ENCODE assay signal across 17 cellular contexts in genomic region chr11:84686726-84687125, GRCh38.
A peak's percentile ranks its signal among the peaks of the same experiment; 100 is the strongest.
DNase-seq lines count a peak whose midpoint lies in the region; ATAC-seq and TF ChIP-seq lines count a peak whose summit lies in the region.
"Had no signal": no experiment of that assay in that cellular context is flagged by ENCODE, and none has a peak within 500 bp of the region (broad histone marks: within the 10 kb centered on the region; RNA-seq: fewer than 3 reads in every experiment).

No MANE protein-coding gene starts in this region.

- no TSS peak for BruUV-seq in PC-3 (replicated peaks; lab: Mats Ljungman, UMichigan)

- no peak overlapping the region for H3K27ac ChIP-seq in PC-3 (ENCODE audit: low read length)
- H3K27ac ChIP-seq: GM23248, SJSA1 had no signal

- intact Hi-C loops in PC-3 (cut with micrococcal nuclease): no loop called here

- no peaks in the 10 kb centered on the region for H3K9me3 ChIP-seq in PC-3 (ENCODE audit: low read length)
- H3K9me3 ChIP-seq: BE2C, SJSA1 had no signal

- H3K27me3 ChIP-seq in PC-3 (ENCODE audit: low read length): peaks cover 6% of the 10 kb centered on the region; the same call in 1 of the 2 replicates
- H3K27me3 ChIP-seq: BE2C, SJSA1 had no signal

- in situ Hi-C loops in astrocyte of the spinal cord (cut with HindIII; ENCODE audit: low sequenced_read_pairs): no loop called here

- no peaks in the 10 kb centered on the region for H3K36me3 ChIP-seq in PC-3 (ENCODE audit: low read depth, low read length)
- H3K36me3 ChIP-seq: BE2C, SJSA1 had no signal

- H4K20me1 ChIP-seq in PC-3 (ENCODE audit: low read length): no peaks in the 10 kb centered on the region

- DNase-seq in H4 (ENCODE audit: low spot score): peak; percentile 18
- peak; percentile 38 for DNase-seq in PC-3
- peak; percentile 12 for DNase-seq in astrocyte of the spinal cord (ENCODE audit: low read depth, low spot score)
- DNase-seq in renal cortical epithelial cell (ENCODE audit: low read depth): peak; percentile 11
- no peak for DNase-seq in activated effector memory CD4-positive, alpha-beta T cell treated with anti-CD3 and anti-CD28 coated beads, Interleukin-2, amount 50 U/mL, for 16 hours
- DNase-seq: BE2C; CD8-positive, alpha-beta T cell; DMS79 treated with DMSO at 0.1 percent for 48 hours; GM23248; Karpas-422; NCI-H146; NCI-H226; NCI-H69; NK-92 treated with Interleukin-12 subunit alpha and Interleukin-12 subunit beta, amount 100 ng/mL, for 24 hours had no signal

- H3K4me1 ChIP-seq in PC-3 (ENCODE audit: insufficient read depth, low read length): peaks cover 14% of the 10 kb centered on the region
- H3K4me1 ChIP-seq: BE2C, SJSA1 had no signal

- no peak overlapping the region for H3K4me3 ChIP-seq in PC-3 (ENCODE audit: low read length)
- H3K4me3 ChIP-seq in astrocyte of the spinal cord (ENCODE audit: low read depth, low read length): no peak overlapping the region
- H3K4me3 ChIP-seq: GM23248, SJSA1 had no signal

- CTCF ChIA-PET in PC-3 (lab: Charles Lee): no interaction called here

- H3K9ac ChIP-seq in PC-3 (ENCODE audit: low read length): no peak overlapping the region
- H3K9ac ChIP-seq: GM23248 had no signal

- TF ChIP-seq CTCF in PC-3 (conservative IDR thresholded peaks at IDR 0.05; ENCODE audit: low read depth, low read length): no peak
- TF ChIP-seq CTCF in astrocyte of the spinal cord (IDR thresholded peaks at IDR 0.05; ENCODE audit: low read depth, low read length): no peak

- no peaks in the 10 kb centered on the region for H3F3A ChIP-seq in PC-3 (ENCODE audit: low read length, unreplicated experiment)

- ATAC-seq in PC-3 (no peak), GM19328 (IDR thresholded peaks at IDR 0.05; ENCODE audit: unreplicated experiment) (no peak), HG02623 (IDR thresholded peaks at IDR 0.05; ENCODE audit: unreplicated experiment) (no peak)
- ATAC-seq: CD8-positive, alpha-beta T cell had no signal

- no peak overlapping the region for H3K4me2 ChIP-seq in PC-3 (ENCODE audit: low read length)

- no peaks in the 10 kb centered on the region for H3K79me2 ChIP-seq in PC-3 (ENCODE audit: low read length)

- no peak overlapping the region for H2AFZ ChIP-seq in PC-3 (ENCODE audit: low read length)
- H2AFZ ChIP-seq: GM23248 had no signal

- no peaks in the 10 kb centered on the region for H3K9me2 ChIP-seq in PC-3 (replicated peaks; ENCODE audit: low read length)

- POLR2A ChIA-PET in PC-3 (lab: Charles Lee; ENCODE audit: unreplicated experiment): no interaction called here
